Comparison of ENCODE assay signal across 8 cellular contexts in the genomic region with DNA sequence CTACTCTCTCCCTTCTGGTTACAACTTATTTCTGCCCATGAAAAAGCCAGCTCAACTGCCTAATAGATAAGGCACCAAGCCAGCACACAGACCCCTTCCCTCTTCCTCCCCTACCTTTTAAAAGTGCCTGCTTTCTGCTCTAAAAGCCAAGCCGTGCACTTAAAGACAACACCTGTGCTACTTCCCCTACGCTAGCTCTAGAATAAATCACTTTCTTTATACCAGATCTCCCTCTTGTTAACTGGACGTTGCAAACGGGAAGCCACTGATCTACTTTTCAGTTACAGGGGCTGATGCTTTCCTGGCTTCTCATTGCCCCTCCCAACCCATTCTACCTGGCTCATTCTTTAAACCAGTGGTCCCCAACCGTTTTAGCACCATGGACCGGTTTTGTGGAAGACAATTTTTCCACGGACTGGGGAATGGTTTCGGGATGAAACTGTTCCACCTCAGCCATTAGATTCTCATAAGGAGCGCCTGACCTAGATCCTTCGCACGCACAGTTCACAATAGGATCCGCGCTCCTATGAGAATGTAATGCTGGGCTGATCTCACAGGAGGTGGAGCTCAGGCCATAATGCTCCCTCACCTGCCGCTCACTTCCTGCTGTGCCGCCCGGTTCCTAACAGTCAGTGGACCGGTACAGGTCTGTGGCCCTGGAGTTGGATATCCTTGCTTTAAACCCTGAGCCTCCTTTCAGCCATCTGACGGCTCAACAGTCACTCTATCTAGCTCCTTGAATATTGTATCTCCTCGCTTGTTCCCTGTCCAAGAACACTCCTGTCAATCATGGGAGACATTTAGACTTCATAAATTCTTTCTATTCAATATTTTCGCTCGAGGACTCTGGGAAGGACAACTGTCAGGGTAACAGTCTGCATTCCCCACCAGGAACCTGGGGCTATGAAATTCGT. TPM values are rescaled to one million over a fixed set of nuclear protein-coding genes. Genes with fewer than 3 reads are reported as not detected.
DNase-seq lines count a peak whose midpoint lies in the region; ATAC-seq and TF ChIP-seq lines count a peak whose summit lies in the region.

No MANE protein-coding gene starts in this region.

- peak overlapping the region; percentile 86 for H3K4me2 ChIP-seq in mesenchymal stem cell (ENCODE audit: low read length, poor library complexity, severe bottlenecking)

- H4K91ac ChIP-seq in mesenchymal stem cell (ENCODE audit: low read length): no peak overlapping the region

- no peak for TF ChIP-seq CTCF in GM10248 (IDR thresholded peaks at IDR 0.05; ENCODE audit: control extremely low read depth, extremely low read depth, low read depth, missing control alignments)

- H2BK12ac ChIP-seq in mesenchymal stem cell (ENCODE audit: low read length in 2 of 2): no peak overlapping the region

- H3K4me3 Mint-ChIP-seq in CD4-positive, alpha-beta memory T cell: peak overlapping the region; percentile 86 to 97 (median 94)
- peak overlapping the region; percentile 87 for H3K4me3 Mint-ChIP-seq in stimulated activated naive CD8-positive, alpha-beta T cell treated with anti-CD3 and anti-CD28 coated beads, Interleukin-15, Interleukin-2, amounts not matched to agents 100 ng/mL and 50 ng/mL, for 24 hours

- H4K8ac ChIP-seq in mesenchymal stem cell (ENCODE audit: low read length): peak overlapping the region; percentile 95

- no peak overlapping the region for H3K23ac ChIP-seq in mesenchymal stem cell (ENCODE audit: low read length in 2 of 2)

- H3K27me3 Mint-ChIP-seq in CD4-positive, alpha-beta memory T cell: peaks cover 3 to 5% of the 10 kb centered on the region in 2 donors
- peaks cover 24% of the 10 kb centered on the region for H3K27me3 Mint-ChIP-seq in stimulated activated naive CD8-positive, alpha-beta T cell treated with anti-CD3 and anti-CD28 coated beads, Interleukin-15, Interleukin-2, amounts not matched to agents 100 ng/mL and 50 ng/mL, for 24 hours

- intact Hi-C loops in CD4-positive, alpha-beta memory T cell (cut with micrococcal nuclease): loop anchor here (1.0 kb wide), 3 partner anchors 21 to 62 kb away; a partner anchor contains a TSS

- no peak overlapping the region for H2BK120ac ChIP-seq in mesenchymal stem cell (ENCODE audit: low read depth, low read length)

- H3K9me3 Mint-ChIP-seq in CD4-positive, alpha-beta memory T cell: peaks cover 2 to 50% (median 34%) of the 10 kb centered on the region in 8 donors
- peaks cover 49% of the 10 kb centered on the region for H3K9me3 Mint-ChIP-seq in stimulated activated naive CD8-positive, alpha-beta T cell treated with anti-CD3 and anti-CD28 coated beads, Interleukin-15, Interleukin-2, amounts not matched to agents 100 ng/mL and 50 ng/mL, for 24 hours

- ATAC-seq in HG03354 (IDR thresholded peaks at IDR 0.05; ENCODE audit: poor library complexity, severe bottlenecking, unreplicated experiment) (peak; percentile 43), HG03175 (IDR thresholded peaks at IDR 0.05; ENCODE audit: unreplicated experiment) (no peak)

- H3K4me3 ChIP-seq in CD4-positive, alpha-beta memory T cell (ENCODE audit: low read length in 2 of 2): peak overlapping the region; percentile 61 to 76
- peak overlapping the region; percentile 50 to 95 for H3K4me3 ChIP-seq in mesenchymal stem cell (ENCODE audit: insufficient read depth in 1 of 2, low read depth in 1 of 2, low read length in 2 of 2)

- no peaks in the 10 kb centered on the region for H3K27me3 ChIP-seq in CD4-positive, alpha-beta memory T cell (ENCODE audit: insufficient read depth, low read length)
- H3K27me3 ChIP-seq in mesenchymal stem cell (ENCODE audit: control insufficient read depth in 1 of 2, insufficient read depth in 1 of 2, low read length in 2 of 2): peaks cover 0 to 8% of the 10 kb centered on the region in 2 experiments

- peak overlapping the region; percentile 98 for H2AFZ ChIP-seq in mesenchymal stem cell (ENCODE audit: low read depth, low read length)

- 48% methylated on average over 22 of the region's 22 CpGs for WGBS in mesenchymal stem cell

- CTCF ChIA-PET in CD4-positive, alpha-beta memory T cell (lab: Charles Lee; ENCODE audit: partially characterized antibody): interaction anchor here (1.1 to 1.8 kb wide), 4 partner anchors 12 to 47 kb away, joined by 3 to 6 read pairs (median 3); a partner anchor contains a TSS
- CTCF ChIA-PET in GM10248 (lab: Yijun Ruan, JAX): interaction anchor here (1.0 to 1.6 kb wide), 3 partner anchors 11 to 19 kb away, joined by 3 read pairs; no protein-coding TSS in a partner anchor

- H2BK15ac ChIP-seq in mesenchymal stem cell (ENCODE audit: low read depth, poor library complexity, severe bottlenecking): no peak overlapping the region

- peak overlapping the region; percentile 27 to 88 (median 84) for H3K27ac Mint-ChIP-seq in CD4-positive, alpha-beta memory T cell
- H3K27ac Mint-ChIP-seq in stimulated activated naive CD8-positive, alpha-beta T cell treated with anti-CD3 and anti-CD28 coated beads, Interleukin-15, Interleukin-2, amounts not matched to agents 100 ng/mL and 50 ng/mL, for 24 hours: peak overlapping the region; percentile 78

- no peaks in the 10 kb centered on the region for H3K36me3 ChIP-seq in CD4-positive, alpha-beta memory T cell (ENCODE audit: insufficient read depth, low read length)
- peaks cover 7 to 13% of the 10 kb centered on the region in 2 experiments for H3K36me3 ChIP-seq in mesenchymal stem cell (ENCODE audit: control insufficient read depth in 1 of 2, insufficient read depth in 2 of 2, low read depth in 1 of 2, low read length in 2 of 2)

- no peak overlapping the region for H2AK5ac ChIP-seq in mesenchymal stem cell (ENCODE audit: low read length, severe bottlenecking)

- no peak overlapping the region for H3K27ac ChIP-seq in CD4-positive, alpha-beta memory T cell (ENCODE audit: low read depth, low read length)
- no peak overlapping the region for H3K27ac ChIP-seq in mesenchymal stem cell (ENCODE audit: low read length, poor library complexity, severe bottlenecking)

- H3K14ac ChIP-seq in mesenchymal stem cell (ENCODE audit: low read length in 2 of 2): peak overlapping the region in 1 of 2 experiments; percentile 64

- DNase-seq in CD4-positive, alpha-beta memory T cell: peak in 1 of 5 donors; percentile 42
- peak; percentile 63 for DNase-seq in SW480 (ENCODE audit: low spot score)
- peak; percentile 24 for DNase-seq in dermis blood vessel endothelial cell
- peak; percentile 17 for DNase-seq in mesenchymal stem cell
- DNase-seq in GM10248 (ENCODE audit: extremely low spot score): no peak

- peak overlapping the region in 1 of 2 experiments; percentile 44 for H3K4ac ChIP-seq in mesenchymal stem cell (ENCODE audit: low read depth in 1 of 2, low read length in 2 of 2)

- peaks cover 8% of the 10 kb centered on the region for H3K4me1 ChIP-seq in CD4-positive, alpha-beta memory T cell (ENCODE audit: insufficient read depth, low read length)
- peaks cover 1% of the 10 kb centered on the region for H3K4me1 ChIP-seq in mesenchymal stem cell (ENCODE audit: control insufficient read depth, insufficient read depth, low read depth, low read length)

- no peak overlapping the region for H2BK5ac ChIP-seq in mesenchymal stem cell (ENCODE audit: low read depth, low read length, poor library complexity, severe bottlenecking)

- peak overlapping the region in 1 of 2 experiments; percentile 11 for H3K18ac ChIP-seq in mesenchymal stem cell (ENCODE audit: low read depth in 1 of 2, low read length in 2 of 2)

- peaks cover 27 to 38% of the 10 kb centered on the region in 2 donors for H3K36me3 Mint-ChIP-seq in CD4-positive, alpha-beta memory T cell
- peaks cover 31% of the 10 kb centered on the region for H3K36me3 Mint-ChIP-seq in stimulated activated naive CD8-positive, alpha-beta T cell treated with anti-CD3 and anti-CD28 coated beads, Interleukin-15, Interleukin-2, amounts not matched to agents 100 ng/mL and 50 ng/mL, for 24 hours (ENCODE audit: low read depth)

- H3K79me1 ChIP-seq in mesenchymal stem cell (replicated peaks; ENCODE audit: low read length, poor library complexity, severe bottlenecking): peaks cover 22% of the 10 kb centered on the region

- peaks cover 18 to 28% (median 26%) of the 10 kb centered on the region in 4 donors for H3K4me1 Mint-ChIP-seq in CD4-positive, alpha-beta memory T cell
- peaks cover 29% of the 10 kb centered on the region for H3K4me1 Mint-ChIP-seq in stimulated activated naive CD8-positive, alpha-beta T cell treated with anti-CD3 and anti-CD28 coated beads, Interleukin-15, Interleukin-2, amounts not matched to agents 100 ng/mL and 50 ng/mL, for 24 hours (ENCODE audit: low read depth)

- H3K9ac ChIP-seq in mesenchymal stem cell (ENCODE audit: low read length): peak overlapping the region; percentile 95

- H3K9me3 ChIP-seq in CD4-positive, alpha-beta memory T cell (ENCODE audit: control insufficient read depth in 1 of 2, low read length in 2 of 2): peaks cover 0 to 5% of the 10 kb centered on the region in 2 donors
- H3K9me3 ChIP-seq in mesenchymal stem cell (ENCODE audit: control insufficient read depth, low read length): peaks cover 14% of the 10 kb centered on the region

- POLR2A ChIA-PET in CD4-positive, alpha-beta memory T cell (lab: Charles Lee; ENCODE audit: partially characterized antibody): interaction anchor here (0.6 to 2.2 kb wide), 8 partner anchors 10 to 161 kb away, joined by 3 to 8 read pairs (median 4); a partner anchor contains a TSS
- POLR2A ChIA-PET in GM10248 (lab: Yijun Ruan, JAX): no interaction called here

RNA-seq across cellular contexts. Expression of a gene that starts 0.8 kb away (rescaled TPM):
- total RNA-seq in CD4-positive, alpha-beta memory T cell: 1 to 10 TPM; 6.8 to 8.0 TPM
- 1 to 10 TPM; 2.2 to 2.7 TPM for polyA plus RNA-seq in CD4-positive, alpha-beta memory T cell
- 6.3 and 8.3 TPM in 2 replicates for total RNA-seq in dermis blood vessel endothelial cell
- 2.4 TPM for polyA plus RNA-seq in mesenchymal stem cell (2013, experiment 1 of 2)
- polyA plus RNA-seq in mesenchymal stem cell (2013, experiment 2 of 2): 2.2 TPM

RNA-seq across cellular contexts. Expression of a gene that starts 21.0 kb away (rescaled TPM):
- 1 to 10 TPM; 5.4 to 5.7 TPM for total RNA-seq in CD4-positive, alpha-beta memory T cell
- 1 to 10 TPM in 1 of 2 donors, under 1 TPM in 1; 0.61 to 1.2 TPM for polyA plus RNA-seq in CD4-positive, alpha-beta memory T cell
- total RNA-seq in dermis blood vessel endothelial cell: 2.4 and 3.4 TPM in 2 replicates
- 1.5 TPM for polyA plus RNA-seq in mesenchymal stem cell (2013, experiment 1 of 2)
- 1.3 TPM for polyA plus RNA-seq in mesenchymal stem cell (2013, experiment 2 of 2)

RNA-seq across cellular contexts. Expression of a gene that starts 25.8 kb away (rescaled TPM):
- total RNA-seq in CD4-positive, alpha-beta memory T cell: 10 to 100 TPM in 1 of 2 experiments, 1 to 10 TPM in 1; 7.9 to 11.4 TPM
- polyA plus RNA-seq in CD4-positive, alpha-beta memory T cell: 1 to 10 TPM; 1.6 to 3.8 TPM
- 4.8 and 7.5 TPM in 2 replicates for total RNA-seq in dermis blood vessel endothelial cell
- 3.1 TPM for polyA plus RNA-seq in mesenchymal stem cell (2013, experiment 1 of 2)
- polyA plus RNA-seq in mesenchymal stem cell (2013, experiment 2 of 2): 3.2 TPM

RNA-seq across cellular contexts. Expression of a gene that starts 43.2 kb away (rescaled TPM):
- 10 to 100 TPM; 86.9 to 91.2 TPM for total RNA-seq in CD4-positive, alpha-beta memory T cell
- polyA plus RNA-seq in CD4-positive, alpha-beta memory T cell: 10 to 100 TPM; 10.8 to 13.0 TPM
- 22.0 and 37.6 TPM in 2 replicates for total RNA-seq in dermis blood vessel endothelial cell
- polyA plus RNA-seq in mesenchymal stem cell (2013, experiment 1 of 2): 8.2 TPM
- polyA plus RNA-seq in mesenchymal stem cell (2013, experiment 2 of 2): 8.0 TPM

RNA-seq across cellular contexts. Expression of a gene that starts 48.2 kb away (rescaled TPM):
- 10 to 100 TPM; 16.6 to 18.4 TPM for total RNA-seq in CD4-positive, alpha-beta memory T cell
- 1 to 10 TPM in 1 of 2 donors, under 1 TPM in 1; 0.83 to 4.8 TPM for polyA plus RNA-seq in CD4-positive, alpha-beta memory T cell
- total RNA-seq in dermis blood vessel endothelial cell: 2.6 and 3.7 TPM in 2 replicates
- polyA plus RNA-seq in mesenchymal stem cell (2013, experiment 1 of 2): 1.6 TPM
- polyA plus RNA-seq in mesenchymal stem cell (2013, experiment 2 of 2): 1.8 TPM
